28 cellular contexts compared by ENCODE assay signal in the genomic region with DNA sequence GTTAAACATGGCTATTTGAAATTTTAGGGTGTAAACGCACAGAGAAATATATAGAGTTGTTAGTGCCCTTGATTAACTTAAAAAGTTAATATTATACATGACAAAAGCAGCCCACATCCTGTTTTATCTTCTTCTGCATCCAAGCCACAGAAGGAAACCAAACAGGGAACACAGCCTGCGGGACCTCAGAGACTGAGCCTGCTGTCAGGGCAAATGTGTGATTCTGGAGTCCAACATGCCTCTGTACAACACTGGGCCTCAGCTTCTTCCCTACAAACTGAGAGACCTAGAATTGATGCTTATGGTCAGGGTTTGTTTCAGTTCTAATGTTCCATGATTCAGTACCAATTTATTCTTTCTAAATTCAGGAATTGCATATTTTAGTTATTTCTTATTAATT.
"Had no signal": no experiment of that assay in that cellular context is flagged by ENCODE, and none has a peak within 500 bp of the region (broad histone marks: within the 10 kb centered on the region; RNA-seq: fewer than 3 reads in every experiment).

No MANE protein-coding gene starts in this region.

- H3K27ac ChIP-seq: adrenal gland, breast epithelium, RWPE1, SJSA1, WERI-Rb-1 had no signal

- ATAC-seq: activated CD4-positive, CD25-positive, alpha-beta regulatory T cell treated with anti-CD3 and anti-CD28 coated beads, Interleukin-2, amount 50 U/mL, for 24 hours; activated CD8-positive, alpha-beta T cell treated with anti-CD3 and anti-CD28 coated beads for 36 hours; Panc1; T-cell had no signal

- H3K27me3 ChIP-seq: adrenal gland, breast epithelium, SJSA1 had no signal

- H3K4me1 ChIP-seq: adrenal gland, breast epithelium, SJSA1 had no signal

- H3K4me1 Mint-ChIP-seq: activated naive CD8-positive, alpha-beta T cell treated with anti-CD3 and anti-CD28 coated beads, Interleukin-2, amount 10 ng/mL, durations not matched to agents 7 days and 5 days; T-cell had no signal

- H3K27me3 Mint-ChIP-seq: activated CD8-positive, alpha-beta T cell treated with anti-CD3 and anti-CD28 coated beads for 36 hours; activated naive CD8-positive, alpha-beta T cell treated with anti-CD3 and anti-CD28 coated beads, Interleukin-2, amount 10 ng/mL, durations not matched to agents 7 days and 5 days; T-cell had no signal

- H3K9me3 Mint-ChIP-seq: activated CD8-positive, alpha-beta T cell treated with anti-CD3 and anti-CD28 coated beads for 36 hours; activated naive CD8-positive, alpha-beta T cell treated with anti-CD3 and anti-CD28 coated beads, Interleukin-2, amount 10 ng/mL, durations not matched to agents 7 days and 5 days had no signal

- H3K9me3 ChIP-seq: adrenal gland, breast epithelium, SJSA1 had no signal

- H3K36me3 Mint-ChIP-seq: activated naive CD8-positive, alpha-beta T cell treated with anti-CD3 and anti-CD28 coated beads, Interleukin-2, amount 10 ng/mL, durations not matched to agents 7 days and 5 days; T-cell had no signal

- DNase-seq: activated CD4-positive, alpha-beta T cell treated with anti-CD3 and anti-CD28 coated beads for 4 hours; activated CD8-positive, alpha-beta memory T cell treated with anti-CD3 and anti-CD28 coated beads, Interleukin-2, amount 50 U/mL, for 48 hours; activated CD8-positive, alpha-beta T cell treated with anti-CD3 and anti-CD28 coated beads for 36 hours; activated naive CD4-positive, alpha-beta T cell treated with anti-CD3 and anti-CD28 coated beads, Interleukin-2, amount 50 U/mL, for 16 hours; activated naive CD8-positive, alpha-beta T cell treated with anti-CD3 and anti-CD28 coated beads, Interleukin-2, amount 10 ng/mL, durations not matched to agents 7 days and 5 days; activated T-cell treated with anti-CD3 and anti-CD28 coated beads, Interleukin-2, amount 50 U/mL, for 1 hour; adrenal gland; anterior cingulate cortex; caudate nucleus; Karpas-422; NCI-H1105 treated with DMSO at 0.1 percent for 48 hours; NCI-H1436 treated with DMSO at 0.1 percent for 48 hours; NCI-H187 treated with DMSO at 0.1 percent for 48 hours; NCI-H2171; NCI-H2227 treated with DMSO at 0.1 percent for 48 hours; NCI-H526; NCI-H774; Right ventricle myocardium superior; T-cell; T-helper 2 cell; T1000; WERI-Rb-1 had no signal

- FAIRE-seq: TTC549 had no signal

- H3K36me3 ChIP-seq: adrenal gland, breast epithelium, SJSA1, WERI-Rb-1 had no signal

- H3K4me3 ChIP-seq: adrenal gland, breast epithelium, SJSA1 had no signal

- H3K4me3 Mint-ChIP-seq: activated CD8-positive, alpha-beta T cell treated with anti-CD3 and anti-CD28 coated beads for 36 hours; activated naive CD8-positive, alpha-beta T cell treated with anti-CD3 and anti-CD28 coated beads, Interleukin-2, amount 10 ng/mL, durations not matched to agents 7 days and 5 days; T-cell had no signal

- H3K27ac Mint-ChIP-seq: activated CD8-positive, alpha-beta T cell treated with anti-CD3 and anti-CD28 coated beads for 36 hours; activated naive CD8-positive, alpha-beta T cell treated with anti-CD3 and anti-CD28 coated beads, Interleukin-2, amount 10 ng/mL, durations not matched to agents 7 days and 5 days had no signal
